Comparison of ENCODE assay signal across 30 cellular contexts in the genomic region with DNA sequence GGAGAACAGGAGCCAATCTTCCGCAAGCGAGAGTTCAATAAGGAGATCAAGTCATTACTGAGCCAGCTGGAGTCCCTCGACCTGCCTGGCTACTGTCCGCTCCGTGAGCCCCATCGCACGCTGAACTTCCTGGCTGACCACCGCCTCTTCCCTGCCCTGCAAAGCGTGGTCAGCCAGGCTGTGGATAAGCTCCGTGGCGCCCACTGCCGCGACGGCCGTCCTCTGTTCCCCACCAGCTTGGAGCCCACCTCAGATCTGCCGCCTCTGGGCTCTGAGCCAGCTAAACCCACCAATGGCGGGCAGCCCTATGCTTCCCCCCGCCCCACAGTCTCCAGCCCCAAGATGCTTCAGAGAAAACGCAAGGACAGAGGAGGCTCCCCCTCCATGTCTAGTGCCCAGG. TPM values are rescaled to one million over a fixed set of nuclear protein-coding genes. Genes with fewer than 3 reads are reported as not detected.
"Had no signal": no experiment of that assay in that cellular context is flagged by ENCODE, and none has a peak within 500 bp of the region (broad histone marks: within the 10 kb centered on the region; RNA-seq: fewer than 3 reads in every experiment).

No MANE protein-coding gene starts in this region.

- DNase-seq: activated CD4-positive, alpha-beta memory T cell treated with anti-CD3 and anti-CD28 coated beads, Interleukin-2, amount 10 ng/mL, durations not matched to agents 7 days and 5 days; activated CD4-positive, alpha-beta T cell treated with anti-CD3 and anti-CD28 coated beads for 1 hour; activated CD4-positive, alpha-beta T cell treated with anti-CD3 and anti-CD28 coated beads for 4 hours; activated CD4-positive, alpha-beta T cell treated with anti-CD3 and anti-CD28 coated beads, Interleukin-2, amount 10 ng/mL, durations not matched to agents 7 days and 5 days; activated CD4-positive, alpha-beta T cell treated with anti-CD3 and anti-CD28 coated beads, Interleukin-2, amount 50 U/mL, for 4 hours; activated CD8-positive, alpha-beta memory T cell treated with anti-CD3 and anti-CD28 coated beads, Interleukin-2, amount 50 U/mL, for 48 hours; activated gamma-delta T cell treated with Interleukin-2 at 50 U/mL for 16 hours; activated naive CD4-positive, alpha-beta T cell treated with anti-CD3 and anti-CD28 coated beads, Interleukin-2, amount 50 U/mL, for 16 hours; activated naive CD4-positive, alpha-beta T cell treated with Interleukin-2 at 50 U/mL for 16 hours; activated T-cell treated with anti-CD3 and anti-CD28 coated beads for 4 hours; activated T-cell treated with anti-CD3 and anti-CD28 coated beads, Interleukin-2, amount 50 U/mL, for 24 hours; activated T-cell treated with anti-CD3 and anti-CD28 coated beads, Interleukin-2, amount 50 U/mL, for 72 hours; amygdala; aorta; central memory CD4-positive, alpha-beta T cell; cerebellar nuclear complex; colonic mucosa; effector CD8-positive, alpha-beta T cell; foreskin fibroblast; T-helper 2 cell had no signal

- H3K9me3 ChIP-seq: breast epithelium, colonic mucosa had no signal

- H3K36me3 Mint-ChIP-seq: activated naive CD8-positive, alpha-beta T cell; brain; WTC11 had no signal

- H3K27ac ChIP-seq: breast epithelium, cardiac muscle cell, colonic mucosa, epithelial cell of prostate had no signal

- H3K27me3 Mint-ChIP-seq: activated CD4-positive, alpha-beta memory T cell treated with anti-CD3 and anti-CD28 coated beads, Interleukin-2, amount 10 ng/mL, durations not matched to agents 7 days and 5 days; activated CD4-positive, alpha-beta T cell treated with anti-CD3 and anti-CD28 coated beads, Interleukin-2, amount 10 ng/mL, durations not matched to agents 7 days and 5 days; activated naive CD8-positive, alpha-beta T cell; activated T-cell treated with anti-CD3 and anti-CD28 coated beads, Interleukin-2, amount 50 U/mL, for 24 hours had no signal

- H3K27ac Mint-ChIP-seq: activated CD4-positive, alpha-beta memory T cell treated with anti-CD3 and anti-CD28 coated beads, Interleukin-2, amount 10 ng/mL, durations not matched to agents 7 days and 5 days; activated CD4-positive, alpha-beta T cell treated with anti-CD3 and anti-CD28 coated beads, Interleukin-2, amount 10 ng/mL, durations not matched to agents 7 days and 5 days; activated naive CD8-positive, alpha-beta T cell; activated T-cell treated with anti-CD3 and anti-CD28 coated beads, Interleukin-2, amount 50 U/mL, for 24 hours; activated T-cell treated with anti-CD3 and anti-CD28 coated beads, Interleukin-2, amount 50 U/mL, for 72 hours; brain; WTC11 had no signal

- H3K4me1 Mint-ChIP-seq: brain, WTC11 had no signal

- H3K4me3 ChIP-seq: breast epithelium, cardiac muscle cell, colonic mucosa had no signal

- H3K36me3 ChIP-seq: breast epithelium, cardiac muscle cell, colonic mucosa had no signal

- H3K9me3 Mint-ChIP-seq: activated CD4-positive, alpha-beta memory T cell treated with anti-CD3 and anti-CD28 coated beads, Interleukin-2, amount 10 ng/mL, durations not matched to agents 7 days and 5 days; activated CD4-positive, alpha-beta T cell treated with anti-CD3 and anti-CD28 coated beads, Interleukin-2, amount 10 ng/mL, durations not matched to agents 7 days and 5 days; activated T-cell treated with anti-CD3 and anti-CD28 coated beads, Interleukin-2, amount 50 U/mL, for 24 hours; activated T-cell treated with anti-CD3 and anti-CD28 coated beads, Interleukin-2, amount 50 U/mL, for 72 hours; brain; WTC11 had no signal

- H3K27me3 ChIP-seq: breast epithelium, cardiac muscle cell, colonic mucosa had no signal

- H3K4me3 Mint-ChIP-seq: activated CD4-positive, alpha-beta memory T cell treated with anti-CD3 and anti-CD28 coated beads, Interleukin-2, amount 10 ng/mL, durations not matched to agents 7 days and 5 days; activated CD4-positive, alpha-beta T cell treated with anti-CD3 and anti-CD28 coated beads, Interleukin-2, amount 10 ng/mL, durations not matched to agents 7 days and 5 days; activated naive CD8-positive, alpha-beta T cell; activated T-cell treated with anti-CD3 and anti-CD28 coated beads, Interleukin-2, amount 50 U/mL, for 24 hours; activated T-cell treated with anti-CD3 and anti-CD28 coated beads, Interleukin-2, amount 50 U/mL, for 72 hours; brain; WTC11 had no signal

- FAIRE-seq: endometrium, endothelial cell of umbilical vein, frontal cortex had no signal

- H3K4me1 ChIP-seq: breast epithelium, colonic mucosa had no signal

RNA-seq across cellular contexts. Expression of gene CCDC116, which starts 2.3 kb away (rescaled TPM):
- total RNA-seq: esophagus mucosa, frontal cortex had no signal
